15 cellular contexts compared by ENCODE assay signal in the genomic region with DNA sequence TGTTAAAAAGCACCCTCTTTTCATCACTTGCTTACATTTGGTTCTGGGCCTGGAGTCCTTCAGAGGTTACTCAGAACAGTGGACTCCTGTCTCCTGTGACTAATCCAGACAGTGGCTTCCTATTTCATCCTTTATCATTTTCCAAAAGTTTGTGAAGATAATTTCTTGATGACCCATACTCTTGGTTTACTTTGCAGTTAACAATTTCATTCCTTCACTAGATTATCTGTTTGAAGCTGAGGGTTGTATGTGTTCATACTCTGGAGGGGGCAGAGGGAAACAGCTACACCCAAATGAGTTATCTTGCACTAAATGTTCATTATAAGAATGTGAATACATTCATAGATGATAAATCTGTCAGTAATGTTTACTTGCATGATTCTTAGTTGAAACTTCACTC.
"Had no signal": no experiment of that assay in that cellular context is flagged by ENCODE, and none has a peak within 500 bp of the region (broad histone marks: within the 10 kb centered on the region; RNA-seq: fewer than 3 reads in every experiment).

No MANE protein-coding gene starts in this region.

- H3K9me3 ChIP-seq: ascending aorta, breast epithelium, thyroid gland had no signal

- H2AFZ ChIP-seq: neural progenitor cell had no signal

- DNase-seq: activated CD4-positive, alpha-beta T cell treated with anti-CD3 and anti-CD28 coated beads, Interleukin-2, amount 10 ng/mL, durations not matched to agents 7 days and 5 days; activated CD8-positive, alpha-beta memory T cell treated with anti-CD3 and anti-CD28 coated beads, Interleukin-2, amount 50 U/mL, for 4 hours; activated effector memory CD4-positive, alpha-beta T cell treated with Interleukin-2 at 50 U/mL for 16 hours; activated naive CD4-positive, alpha-beta T cell treated with anti-CD3 and anti-CD28 coated beads, Interleukin-2, amount 50 U/mL, for 16 hours; activated T-cell treated with anti-CD3 and anti-CD28 coated beads, Interleukin-2, amount 50 U/mL, for 48 hours; cortex of kidney; mesendoderm; naive thymus-derived CD4-positive, alpha-beta T cell; stimulated activated CD4-positive, alpha-beta T cell treated with anti-CD3 and anti-CD28 coated beads, Interleukin-2, amount 100 ng/mL, for 24 hours; stimulated activated naive CD4-positive, alpha-beta T cell treated with Interleukin-2 at 50 U/mL for 16 hours; T1000; thyroid gland had no signal

- H3K4me2 ChIP-seq: neural progenitor cell had no signal

- H3K27ac ChIP-seq: ascending aorta, breast epithelium, neural progenitor cell, thyroid gland had no signal

- H3K27me3 ChIP-seq: ascending aorta, breast epithelium, neural progenitor cell, thyroid gland had no signal

- H3K36me3 ChIP-seq: ascending aorta, breast epithelium, neural progenitor cell, thyroid gland had no signal

- H3K9ac ChIP-seq: neural progenitor cell had no signal

- H3K4me1 ChIP-seq: ascending aorta, breast epithelium, neural progenitor cell, thyroid gland had no signal

- H3K4me3 ChIP-seq: ascending aorta, breast epithelium, neural progenitor cell, thyroid gland had no signal
